ENCODE assay signal across 10 cellular contexts in the genomic region with DNA sequence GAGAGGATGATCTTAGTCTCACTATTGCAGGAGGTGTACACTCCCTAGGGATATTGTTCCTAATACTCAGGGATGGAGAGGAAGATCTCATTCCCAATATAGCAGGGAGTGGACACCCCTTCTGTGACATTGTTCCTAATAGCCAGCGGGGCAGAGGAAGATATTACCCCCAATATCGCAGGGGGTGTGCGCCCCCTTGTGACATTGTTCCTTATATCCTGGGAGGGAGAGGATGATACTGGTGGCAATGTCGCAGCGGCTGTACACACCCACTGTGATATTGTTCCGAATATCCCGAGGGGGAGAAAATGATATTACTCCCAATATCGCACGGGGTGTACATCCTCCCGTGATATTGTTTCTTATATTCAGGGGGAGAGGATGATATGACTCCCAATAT. TPM values are rescaled to one million over a fixed set of nuclear protein-coding genes. Genes with fewer than 3 reads are reported as not detected.
DNase-seq lines count a peak whose midpoint lies in the region; TF ChIP-seq lines count a peak whose summit lies in the region.
"Not testable (repeated sequence)": the region's sequence is repeated elsewhere in the genome, so short reads cannot be mapped to it uniquely, and the experiment has no call there.
"Had no signal": no experiment of that assay in that cellular context is flagged by ENCODE, and none has a peak within 500 bp of the region (broad histone marks: within the 10 kb centered on the region; RNA-seq: fewer than 3 reads in every experiment).

No MANE protein-coding gene starts in this region.

- peak; percentile 33 for DNase-seq in Daoy (ENCODE audit: low read depth)
- peak; percentile 16 for DNase-seq in HT1080 (ENCODE audit: low read depth)
- not testable (repeated sequence) for DNase-seq in OCI-LY7 (ENCODE audit: low spot score)
- DNase-seq in activated CD4-positive, alpha-beta memory T cell treated with anti-CD3 and anti-CD28 coated beads for 36 hours: peak; percentile 21
- peak; percentile 61 for DNase-seq in chondrocyte (ENCODE audit: low spot score)
- DNase-seq in islet precursor cell: peak; percentile 40
- DNase-seq in spleen: peak; percentile 69

- WGBS in spleen, 5 donors: 38 to 48% (median 43%) methylated on average over 7 to 10 of the region's 10 CpGs

- not testable (repeated sequence) for H3K9me3 ChIP-seq in OCI-LY7 (ENCODE audit: low read length); spleen

- 0 out of 2 replicates have a peak, but pooled peaks have one; percentile 16 for TF ChIP-seq CTCF in OCI-LY7 (conservative IDR thresholded peaks at IDR 0.05; ENCODE audit: low read length)
- not testable (repeated sequence) for TF ChIP-seq CTCF in chondrocyte (IDR thresholded peaks at IDR 0.05); spleen (IDR thresholded peaks at IDR 0.05 in 8 of 11, conservative IDR thresholded peaks at IDR 0.05 in 3 of 11)

- H3K79me2 ChIP-seq in OCI-LY7 (ENCODE audit: insufficient read depth, low read depth, low read length): not testable (repeated sequence)

- H3K27me3 Mint-ChIP-seq in activated CD4-positive, alpha-beta memory T cell treated with anti-CD3 and anti-CD28 coated beads for 36 hours; chondrocyte (ENCODE audit: low read depth): not testable (repeated sequence)

- not testable (repeated sequence) for TF ChIP-seq POLR2A in spleen (IDR thresholded peaks at IDR 0.05)

- not testable (repeated sequence) for H3K4me1 ChIP-seq in OCI-LY7 (ENCODE audit: insufficient read depth, low read length, poor library complexity, severe bottlenecking); spleen

- not testable (repeated sequence) for BruUV-seq in OCI-LY7 (replicated peaks; lab: Mats Ljungman, UMichigan)

- H2AFZ ChIP-seq in OCI-LY7 (ENCODE audit: low read length): not testable (repeated sequence)

- H3K4me3 Mint-ChIP-seq in activated CD4-positive, alpha-beta memory T cell treated with anti-CD3 and anti-CD28 coated beads for 36 hours; chondrocyte (ENCODE audit: unreplicated experiment): not testable (repeated sequence)

- H3K36me3 Mint-ChIP-seq in activated CD4-positive, alpha-beta memory T cell treated with anti-CD3 and anti-CD28 coated beads for 36 hours; chondrocyte (ENCODE audit: low read depth): not testable (repeated sequence)

- not testable (repeated sequence) for H3K27ac Mint-ChIP-seq in activated CD4-positive, alpha-beta memory T cell treated with anti-CD3 and anti-CD28 coated beads for 36 hours; chondrocyte (ENCODE audit: unreplicated experiment)

- H3K27me3 ChIP-seq in spleen (replicated peaks in 1 of 7): peaks cover 0 to 37% (median 11%) of the 10 kb centered on the region in 7 donors

- not testable (repeated sequence) for H3K9me2 ChIP-seq in OCI-LY7 (ENCODE audit: insufficient read depth, low read length)

- POLR2A ChIA-PET in OCI-LY7 (lab: Charles Lee); activated CD4-positive, alpha-beta memory T cell treated with anti-CD3 and anti-CD28 coated beads for 36 hours (lab: Charles Lee): not testable (repeated sequence)

- H3K4me1 Mint-ChIP-seq in activated CD4-positive, alpha-beta memory T cell treated with anti-CD3 and anti-CD28 coated beads for 36 hours (ENCODE audit: low read depth); chondrocyte (ENCODE audit: low read depth): not testable (repeated sequence)

- not testable (repeated sequence) for H3K4me2 ChIP-seq in OCI-LY7 (ENCODE audit: low read length)

- H4K20me1 ChIP-seq in OCI-LY7 (ENCODE audit: insufficient read depth, low read length): not testable (repeated sequence)

- not testable (repeated sequence) for H3K4me3 ChIP-seq in OCI-LY7 (ENCODE audit: low read depth, low read length, poor library complexity, severe bottlenecking); spleen

- intact Hi-C loops in OCI-LY7 (cut with micrococcal nuclease; ENCODE audit: unreplicated experiment); activated CD4-positive, alpha-beta memory T cell treated with anti-CD3 and anti-CD28 coated beads for 36 hours (cut with micrococcal nuclease); spleen (cut with DNase I; ENCODE audit: low total_unique reads): not testable (repeated sequence)

- H3K36me3 ChIP-seq in OCI-LY7 (ENCODE audit: insufficient read depth, low read length); spleen: not testable (repeated sequence)

- not testable (repeated sequence) for H3K9me3 Mint-ChIP-seq in activated CD4-positive, alpha-beta memory T cell treated with anti-CD3 and anti-CD28 coated beads for 36 hours; chondrocyte (ENCODE audit: low read depth)

- CTCF ChIA-PET in OCI-LY7 (lab: Charles Lee; ENCODE audit: unreplicated experiment); activated CD4-positive, alpha-beta memory T cell treated with anti-CD3 and anti-CD28 coated beads for 36 hours (lab: Charles Lee): not testable (repeated sequence)

- H3K27ac ChIP-seq in OCI-LY7 (ENCODE audit: low read depth, low read length, poor library complexity, severe bottlenecking); spleen: not testable (repeated sequence)

RNA-seq across cellular contexts. Expression of a gene that starts 17.6 kb away (rescaled TPM):
- not detected in 2 replicates for total RNA-seq in Daoy (2014; rRNA removed; shearing (Covaris generic))
- total RNA-seq in HT1080 (2014; rRNA removed; shearing (Covaris generic)): 0.13 TPM in 1 of 2 replicates, not detected in the other
- polyA plus RNA-seq in HT1080 (2015; cell fraction: cytosol; rRNA removed): 0.05 TPM in 1 of 2 replicates, not detected in the other
- 0.19 and 0.28 TPM in 2 replicates for polyA plus RNA-seq in HT1080 (2015; cell fraction: nucleus; rRNA removed)
- total RNA-seq in OCI-LY7 (2014; rRNA removed; shearing (Covaris generic)): not detected in 2 replicates
- total RNA-seq in OCI-LY7 (2022) (0.29 TPM in 1 of 2 replicates, not detected in the other), chondrocyte (not detected in 3 replicates), spleen (under 1 TPM in 1 of 7 donors, not detected in 6; 0.68 TPM)
- total RNA-seq in activated CD4-positive, alpha-beta memory T cell treated with anti-CD3 and anti-CD28 coated beads for 36 hours: not detected
- under 1 TPM in 1 of 3 donors, not detected in 2; 0.04 TPM for polyA plus RNA-seq in spleen
- total RNA-seq: K562, M059J had no signal
- polyA plus RNA-seq: CD14-positive monocyte, K562 had no signal
